Comparison of ENCODE assay signal across 8 cellular contexts in genomic region chr3:38164966-38165721, GRCh38. TPM values are rescaled to one million over a fixed set of nuclear protein-coding genes. Genes with fewer than 3 reads are reported as not detected.
DNase-seq lines count a peak whose midpoint lies in the region; ATAC-seq and TF ChIP-seq lines count a peak whose summit lies in the region.

Gene OXSR1 (plus strand): TSS chr3:38165537. CDS start chr3:38165877, 340 bp downstream.

- TF ChIP-seq CTCF in KMS-11 (conservative IDR thresholded peaks at IDR 0.05; ENCODE audit: low read depth, low read length): no peak
- no peak for TF ChIP-seq CTCF in Peyer's patch (IDR thresholded peaks at IDR 0.05)

- TF ChIP-seq POLR2A in Peyer's patch (IDR thresholded peaks at IDR 0.05): peak; percentile 91 to 97

- peak within 1 kb of the TSS; percentile 56 for H3K4me3 ChIP-seq in KMS-11 (IDR thresholded peaks at IDR 0.05; ENCODE audit: insufficient read depth, low read depth, low read length)
- H3K4me3 ChIP-seq in Peyer's patch: peak within 1 kb of the TSS; percentile 77 to 98 (median 95)
- peak within 1 kb of the TSS; percentile 84 to 91 for H3K4me3 ChIP-seq in esophagus (ENCODE audit: low read depth in 1 of 2, low read length in 2 of 2)
- H3K4me3 ChIP-seq in mucosa of stomach (ENCODE audit: low read length): peak within 1 kb of the TSS; percentile 57

- H3K27me3 ChIP-seq in KMS-11 (ENCODE audit: insufficient read depth, low read depth) (no peaks in the 10 kb centered on the region), Peyer's patch (no peaks in the 10 kb centered on the region), esophagus (ENCODE audit: control insufficient read depth in 1 of 2, insufficient read depth in 2 of 2, low read length in 2 of 2) (no peaks in the 10 kb centered on the region), mucosa of stomach (ENCODE audit: control insufficient read depth, insufficient read depth, low read length) (no peaks in the 10 kb centered on the region)

- H3K9me3 ChIP-seq in Peyer's patch (no peaks in the 10 kb centered on the region), esophagus (ENCODE audit: control insufficient read depth in 2 of 2, insufficient read depth in 1 of 2, low read depth in 1 of 2, low read length in 1 of 2) (no peaks in the 10 kb centered on the region), mucosa of stomach (ENCODE audit: control insufficient read depth, low read length) (no peaks in the 10 kb centered on the region)

- no peaks in the 10 kb centered on the region for H4K20me1 ChIP-seq in KMS-11 (ENCODE audit: insufficient read depth)

- peak within 1 kb of the TSS; percentile 58 for H3K4me2 ChIP-seq in KMS-11

- H3K27ac ChIP-seq in KMS-11 (peak within 1 kb of the TSS; percentile 85), Peyer's patch (peak within 1 kb of the TSS; percentile 96 to 99 (median 97)), esophagus (ENCODE audit: low read depth in 2 of 2, low read length in 1 of 2) (peak within 1 kb of the TSS; percentile 96 to 99)

- ATAC-seq in GM21723 (IDR thresholded peaks at IDR 0.05; ENCODE audit: unreplicated experiment): peak; percentile 95

- H3K36me3 ChIP-seq in KMS-11 (ENCODE audit: insufficient read depth) (no peaks in the 10 kb centered on the region), Peyer's patch (no peaks in the 10 kb centered on the region), esophagus (ENCODE audit: control insufficient read depth in 2 of 2, insufficient read depth in 2 of 2, low read length in 1 of 2) (no peaks in the 10 kb centered on the region), mucosa of stomach (ENCODE audit: control insufficient read depth, insufficient read depth, low read length) (no peaks in the 10 kb centered on the region)

- H3K9ac ChIP-seq in KMS-11 (peak within 1 kb of the TSS; percentile 86), mucosa of stomach (ENCODE audit: low read length) (peak within 1 kb of the TSS; percentile 80)

- H2AFZ ChIP-seq in KMS-11 (ENCODE audit: low read depth): peak within 1 kb of the TSS; percentile 79

- DNase-seq in DMS53 (lab: John Stamatoyannopoulos, UW): peak; percentile 96
- peak; percentile 98 to 100 (median 99) for DNase-seq in Peyer's patch
- DNase-seq in activated T-cell treated with anti-CD3 and anti-CD28 coated beads, Interleukin-2, amount 50 U/mL, for 48 hours: peak; percentile 97 to 98
- DNase-seq in stimulated activated CD8-positive, alpha-beta memory T cell treated with anti-CD3 and anti-CD28 coated beads, Interleukin-7, amount 100 ng/mL, for 1 hour (ENCODE audit: low read depth in 2 of 2): peak; percentile 93 to 94

- WGBS in esophagus, 2 donors: 0 to 1% methylated on average over 56 to 57 of the region's 57 CpGs

- H3K79me2 ChIP-seq in KMS-11 (ENCODE audit: insufficient read depth, low read depth): peaks cover 32% of the 10 kb centered on the region

- peaks cover 6% of the 10 kb centered on the region for H3K4me1 ChIP-seq in KMS-11 (ENCODE audit: low read depth, poor library complexity, severe bottlenecking)
- peaks cover 0 to 12% (median 0%) of the 10 kb centered on the region in 4 donors for H3K4me1 ChIP-seq in Peyer's patch
- H3K4me1 ChIP-seq in esophagus (ENCODE audit: control insufficient read depth in 2 of 2, insufficient read depth in 2 of 2, low read length in 1 of 2): peaks cover 0 to 2% of the 10 kb centered on the region in 2 donors
- H3K4me1 ChIP-seq in mucosa of stomach (ENCODE audit: control insufficient read depth, insufficient read depth, low read length): peaks cover 22% of the 10 kb centered on the region

RNA-seq across cellular contexts. Expression of gene OXSR1, which starts in this region (rescaled TPM):
- total RNA-seq in Peyer's patch: 10 to 100 TPM; 17.3 to 49.7 (median 28.7) TPM
- polyA plus RNA-seq in esophagus: 10 to 100 TPM; 21.7 to 27.5 TPM

Comparison
In these comparisons a context has a peak if more than half of its experiments do, and no peak if none do; other contexts are left out.
1. Peak in every context shown above with its lines: DNase-seq, ATAC-seq, H3K4me3 ChIP-seq and H3K27ac ChIP-seq.